Comparison of ENCODE assay signal across 17 cellular contexts in the genomic region with DNA sequence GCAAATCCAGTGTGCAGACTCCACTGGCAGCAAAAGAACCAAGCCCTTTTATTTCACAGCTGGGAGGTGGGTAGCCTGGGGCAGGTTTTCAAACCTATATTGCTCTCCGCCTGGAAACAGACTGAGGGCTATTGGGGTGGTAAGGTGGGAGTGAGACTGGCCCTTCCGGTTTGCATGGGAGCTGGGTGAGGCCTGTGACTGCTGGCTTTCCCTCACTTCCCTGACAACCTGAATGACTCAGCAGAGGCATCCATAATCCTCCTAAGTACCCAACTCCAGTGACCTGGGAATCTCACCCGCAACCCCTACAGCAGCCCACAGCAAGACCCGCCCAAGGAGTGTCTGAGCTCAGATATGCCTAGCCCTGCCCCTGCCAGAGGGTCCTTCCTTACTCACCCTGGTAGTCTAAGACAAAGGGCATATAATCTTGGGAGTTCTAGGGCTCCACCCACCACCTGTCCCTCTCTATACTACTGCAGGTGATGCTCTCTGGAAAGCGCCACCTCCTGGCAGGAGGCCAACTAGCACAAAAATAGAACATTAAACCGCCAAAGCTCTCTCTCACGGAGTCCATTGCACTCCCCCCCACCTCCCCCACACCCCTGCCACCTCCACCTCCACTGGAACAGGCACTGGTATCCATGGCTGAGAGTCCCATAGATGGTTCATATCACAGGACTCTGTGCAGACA.
"Had no signal": no experiment of that assay in that cellular context is flagged by ENCODE, and none has a peak within 500 bp of the region (broad histone marks: within the 10 kb centered on the region; RNA-seq: fewer than 3 reads in every experiment).

No MANE protein-coding gene starts in this region.

- H3K27ac ChIP-seq: body of pancreas, esophagus squamous epithelium, ovary, suprapubic skin, upper lobe of left lung had no signal

- ATAC-seq: activated CD4-positive, CD25-positive, alpha-beta regulatory T cell treated with anti-CD3 and anti-CD28 coated beads, Interleukin-2, amount 50 U/mL, for 24 hours; activated CD8-positive, alpha-beta memory T cell treated with anti-CD3 and anti-CD28 coated beads, Interleukin-2, amount 10 ng/mL, durations not matched to agents 7 days and 5 days; body of pancreas; naive thymus-derived CD4-positive, alpha-beta T cell; sciatic nerve; stimulated activated naive CD8-positive, alpha-beta T cell treated with anti-CD3 and anti-CD28 coated beads, Interleukin-15, amount 100 ng/mL, for 72 hours had no signal

- H3K4me3 ChIP-seq: body of pancreas, esophagus squamous epithelium, ovary, smooth muscle cell, suprapubic skin, upper lobe of left lung had no signal

- H3K9me3 ChIP-seq: body of pancreas, esophagus squamous epithelium, ovary, suprapubic skin, upper lobe of left lung had no signal

- H3K4me1 ChIP-seq: body of pancreas, esophagus squamous epithelium, suprapubic skin, upper lobe of left lung had no signal

- H3K4me2 ChIP-seq: smooth muscle cell had no signal

- DNase-seq: activated CD4-positive, alpha-beta T cell treated with anti-CD3 and anti-CD28 coated beads, Interleukin-2, amount 50 U/mL, for 4 hours; activated CD8-positive, alpha-beta memory T cell treated with anti-CD3 and anti-CD28 coated beads, Interleukin-2, amount 10 ng/mL, durations not matched to agents 7 days and 5 days; body of pancreas; dermis blood vessel endothelial cell; effector memory CD4-positive, alpha-beta T cell; esophagus squamous epithelium; mesenchymal stem cell; naive thymus-derived CD4-positive, alpha-beta T cell; ovary; stimulated activated CD4-positive, alpha-beta T cell treated with anti-CD3 and anti-CD28 coated beads, Interleukin-4, amount 100 ng/mL, for 1 hour; stimulated activated naive CD8-positive, alpha-beta T cell treated with anti-CD3 and anti-CD28 coated beads, Interleukin-15, amount 100 ng/mL, for 72 hours; T-helper 9 cell; upper lobe of left lung had no signal

- H3K36me3 ChIP-seq: esophagus squamous epithelium, ovary, suprapubic skin, upper lobe of left lung had no signal

- H3K27me3 ChIP-seq: body of pancreas, ovary, suprapubic skin, upper lobe of left lung had no signal
